9 cellular contexts compared by ENCODE assay signal in genomic region chr12:128818065-128819022, GRCh38. TPM values are rescaled to one million over a fixed set of nuclear protein-coding genes. Genes with fewer than 3 reads are reported as not detected.
DNase-seq lines count a peak whose midpoint lies in the region; ATAC-seq and TF ChIP-seq lines count a peak whose summit lies in the region.
"Had no signal": no experiment of that assay in that cellular context is flagged by ENCODE, and none has a peak within 500 bp of the region (broad histone marks: within the 10 kb centered on the region; RNA-seq: fewer than 3 reads in every experiment).

No MANE protein-coding gene starts in this region.

- no peak for TF ChIP-seq CTCF in CD14-positive monocyte (IDR thresholded peaks at IDR 0.05)
- TF ChIP-seq CTCF in brain microvascular endothelial cell (IDR thresholded peaks at IDR 0.05; ENCODE audit: low read depth, low read length, missing control alignments) = no peak
- no peak for TF ChIP-seq CTCF in WTC11 (IDR thresholded peaks at IDR 0.05)

- DNase-seq in CD14-positive monocyte (ENCODE audit: low spot score) (no peak), brain microvascular endothelial cell (peak; percentile 71), WTC11 (ENCODE audit: low spot score) (no peak), DMS153 (lab: John Stamatoyannopoulos, UW) (no peak)
- DNase-seq in stimulated activated CD4-positive, alpha-beta T cell treated with anti-CD3 and anti-CD28 coated beads, Interleukin-2, amount 100 ng/mL, for 48 hours = no peak

- H3K4me3 Mint-ChIP-seq in CD14-positive monocyte = peak overlapping the region; percentile 34 to 69
- no peak overlapping the region for H3K4me3 Mint-ChIP-seq in WTC11

- CTCF ChIA-PET in WTC11 (lab: Charles Lee) = no interaction called here

- peak overlapping the region; percentile 5 for H3K9ac ChIP-seq in mucosa of stomach (ENCODE audit: low read length)

- H3K4me1 Mint-ChIP-seq in CD14-positive monocyte (peaks cover 65% of the 10 kb centered on the region), WTC11 (peaks cover 18% of the 10 kb centered on the region)

- H3K9me3 Mint-ChIP-seq in CD14-positive monocyte = no peaks in the 10 kb centered on the region
- peaks cover 50% of the 10 kb centered on the region for H3K9me3 Mint-ChIP-seq in WTC11

- H3K27me3 ChIP-seq in brain microvascular endothelial cell (replicated peaks) (no peaks in the 10 kb centered on the region), mucosa of stomach (ENCODE audit: control insufficient read depth, insufficient read depth, low read length) (no peaks in the 10 kb centered on the region)

- intact Hi-C loops in CD14-positive monocyte (cut with micrococcal nuclease) = loop anchor here in 1 of 2 donors (5.0 kb wide), 1 partner anchor 34 kb away; the partner anchor contains the start of gene GLT1D1

- POLR2A ChIA-PET in WTC11 (lab: Charles Lee) = no interaction called here

- peaks cover 43% of the 10 kb centered on the region for H3K4me1 ChIP-seq in mucosa of stomach (ENCODE audit: control insufficient read depth, insufficient read depth, low read length)

- H3K36me3 Mint-ChIP-seq in CD14-positive monocyte = peaks cover 38 to 51% of the 10 kb centered on the region in 2 donors
- H3K36me3 Mint-ChIP-seq in WTC11 = peaks cover 58% of the 10 kb centered on the region

- no peak overlapping the region for H3K4me3 ChIP-seq in brain microvascular endothelial cell (ENCODE audit: low read depth, low read length)
- no peak overlapping the region for H3K4me3 ChIP-seq in mucosa of stomach (ENCODE audit: low read length)

- peak; percentile 51 for ATAC-seq in GM19395 (IDR thresholded peaks at IDR 0.05; ENCODE audit: unreplicated experiment)
- peak; percentile 29 for ATAC-seq in HG03457 (IDR thresholded peaks at IDR 0.05; ENCODE audit: unreplicated experiment)
- ATAC-seq in WTC11 = no peak
- ATAC-seq: HCT116 had no signal

- in situ Hi-C loops in brain microvascular endothelial cell (cut with HindIII; ENCODE audit: low pct_ligation_motif_present, low sequenced_read_pairs) = no loop called here

- no peaks in the 10 kb centered on the region for H3K9me3 ChIP-seq in mucosa of stomach (ENCODE audit: control insufficient read depth, low read length)

- H3K27ac ChIP-seq in brain microvascular endothelial cell = peak overlapping the region; percentile 89

- H3K36me3 ChIP-seq in brain microvascular endothelial cell (replicated peaks) (peaks cover 14% of the 10 kb centered on the region), mucosa of stomach (ENCODE audit: control insufficient read depth, insufficient read depth, low read length) (no peaks in the 10 kb centered on the region)

- H3K27ac Mint-ChIP-seq in CD14-positive monocyte (peak overlapping the region; percentile 87 to 94 (median 92)), WTC11 (no peak overlapping the region)

- no peaks in the 10 kb centered on the region for H3K27me3 Mint-ChIP-seq in CD14-positive monocyte (ENCODE audit: low read depth in 3 of 3)
- peaks cover 7% of the 10 kb centered on the region for H3K27me3 Mint-ChIP-seq in WTC11 (ENCODE audit: low read depth)

TF ChIP-seq in WTC11, 78 proteins besides CTCF, POLR2A, EP300 and RAD21:
- TF ChIP-seq GTF2I (CRISPR knock-in tag; conservative IDR thresholded peaks at IDR 0.05) (no peak), TEAD4 (CRISPR knock-in tag; IDR thresholded peaks at IDR 0.05) (no peak), ETV6 (CRISPR knock-in tag; IDR thresholded peaks at IDR 0.05) (no peak), CREM (CRISPR knock-in tag; IDR thresholded peaks at IDR 0.05) (no peak), AR (CRISPR knock-in tag; IDR thresholded peaks at IDR 0.05) (no peak), ARID4B (CRISPR knock-in tag; IDR thresholded peaks at IDR 0.05; ENCODE audit: borderline replicate concordance) (no peak), ZBTB21 (CRISPR knock-in tag; IDR thresholded peaks at IDR 0.05; ENCODE audit: borderline replicate concordance) (no peak), ZNF416 (CRISPR knock-in tag; IDR thresholded peaks at IDR 0.05) (no peak), ATF6 (CRISPR knock-in tag; IDR thresholded peaks at IDR 0.05) (no peak), NFE2L1 (CRISPR knock-in tag; IDR thresholded peaks at IDR 0.05) (no peak)

RNA-seq across cellular contexts. Expression of gene SLC15A4, which starts 5.4 kb away (rescaled TPM):
- polyA plus RNA-seq in CD14-positive monocyte = 10 to 100 TPM in 1 of 2 donors, 1 to 10 TPM in 1; 5.4 to 14.8 TPM
- 5.6 to 6.4 TPM (median 5.8 TPM) in 3 replicates for total RNA-seq in WTC11 (2021)

RNA-seq across cellular contexts. Expression of gene GLT1D1, which starts 34.9 kb away (rescaled TPM):
- 10 to 100 TPM; 40.6 to 55.6 TPM for polyA plus RNA-seq in CD14-positive monocyte
- 1.4 to 1.5 TPM (median 1.5 TPM) in 3 replicates for total RNA-seq in WTC11 (2021)
